Comparison of ENCODE assay signal across 2 cellular contexts in genomic region chr7:139203992-139204391, GRCh38.
TF ChIP-seq lines count a peak whose summit lies in the region.

No MANE protein-coding gene starts in this region.

TF ChIP-seq in HepG2, 621 proteins besides CTCF, POLR2A, EP300 and RAD21 (continued from another document):
- TF ChIP-seq ZNF362 (CRISPR knock-in tag; IDR thresholded peaks at IDR 0.05; ENCODE audit: borderline replicate concordance) (no peak), NFE2L2 (IDR thresholded peaks at IDR 0.05; ENCODE audit: low read length) (peak; percentile 15; the same call in 1 of the 2 replicates)
TF ChIP-seq in HepG2: peak in this region for 1.

TF ChIP-seq in WTC11, 78 proteins besides CTCF, POLR2A, EP300 and RAD21 (continued from another document):
- TF ChIP-seq PRDM15 (CRISPR knock-in tag; IDR thresholded peaks at IDR 0.05), result no peak
